In the genomic region with DNA sequence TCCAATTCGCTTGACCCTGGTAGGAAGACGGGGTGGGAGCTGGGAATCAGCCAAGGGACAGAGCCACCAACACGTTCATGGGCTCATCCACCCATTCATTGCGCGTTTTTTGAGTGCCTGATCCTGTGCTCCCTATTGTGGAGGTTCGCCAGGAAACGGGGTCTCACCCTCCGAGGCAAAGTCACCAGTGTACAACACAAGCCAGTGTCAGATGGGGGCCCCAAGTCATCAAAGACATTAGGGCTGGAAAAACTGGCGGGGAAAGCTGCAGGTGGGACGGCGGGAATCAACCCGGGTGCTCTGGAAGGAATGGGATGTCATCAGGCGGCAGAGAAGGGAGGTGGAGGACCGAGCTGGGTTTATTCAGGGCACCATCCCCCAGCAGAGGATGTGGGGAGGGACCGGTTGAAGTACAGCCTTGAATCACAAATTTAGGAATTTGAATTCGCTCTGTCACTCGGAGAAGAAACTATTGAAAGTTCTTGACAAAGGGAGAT, we compare ENCODE assay signal across 8 cellular contexts. TPM values are rescaled to one million over a fixed set of nuclear protein-coding genes. Genes with fewer than 3 reads are reported as not detected.
DNase-seq lines count a peak whose midpoint lies in the region; ATAC-seq and TF ChIP-seq lines count a peak whose summit lies in the region.

No MANE protein-coding gene starts in this region.

- H3K4me3 Mint-ChIP-seq in CD8-positive, alpha-beta T cell, result peak overlapping the region; percentile 65
- peak overlapping the region; percentile 65 for H3K4me3 Mint-ChIP-seq in osteocyte (ENCODE audit: unreplicated experiment)

- H3K27me3 ChIP-seq in CD8-positive, alpha-beta T cell (ENCODE audit: insufficient read depth, low read length), result peaks cover 20% of the 10 kb centered on the region

- POLR2A ChIA-PET in CD8-positive, alpha-beta T cell (lab: Charles Lee), result no interaction called here

- H3K27ac Mint-ChIP-seq in CD8-positive, alpha-beta T cell, result no peak overlapping the region
- peak overlapping the region; percentile 14 for H3K27ac Mint-ChIP-seq in osteocyte (ENCODE audit: unreplicated experiment)

- no peaks in the 10 kb centered on the region for H3K36me3 ChIP-seq in CD8-positive, alpha-beta T cell (ENCODE audit: insufficient read depth, low read length)

- CTCF ChIA-PET in CD8-positive, alpha-beta T cell (lab: Charles Lee), result no interaction called here

- peaks cover 32% of the 10 kb centered on the region for H3K4me1 ChIP-seq in CD8-positive, alpha-beta T cell (ENCODE audit: insufficient read depth, low read length)

- no peaks in the 10 kb centered on the region for H3K9me3 ChIP-seq in CD8-positive, alpha-beta T cell (ENCODE audit: low read length)

- H3K27ac ChIP-seq in CD8-positive, alpha-beta T cell (ENCODE audit: low read depth, low read length), result no peak overlapping the region

- no peaks in the 10 kb centered on the region for H3K36me3 Mint-ChIP-seq in CD8-positive, alpha-beta T cell
- H3K36me3 Mint-ChIP-seq in osteocyte (ENCODE audit: unreplicated experiment), result peaks cover 6% of the 10 kb centered on the region

- no peak for ATAC-seq in CD8-positive, alpha-beta T cell
- peak; percentile 10 for ATAC-seq in Right ventricle myocardium superior (ENCODE audit: poor library complexity)
- ATAC-seq in HG03378 (IDR thresholded peaks at IDR 0.05; ENCODE audit: unreplicated experiment), result no peak

- DNase-seq in CD8-positive, alpha-beta T cell, result no peak
- DNase-seq in Right ventricle myocardium superior (no peak), osteocyte (ENCODE audit: extremely low spot score, unreplicated experiment) (no peak), superior temporal gyrus (ENCODE audit: extremely low spot score) (no peak), occipital lobe (lab: John Stamatoyannopoulos, UW) (no peak), SIG-M5 (lab: John Stamatoyannopoulos, UW) (no peak)

- peaks cover 51% of the 10 kb centered on the region for H3K27me3 Mint-ChIP-seq in CD8-positive, alpha-beta T cell (ENCODE audit: low read depth)
- H3K27me3 Mint-ChIP-seq in osteocyte (ENCODE audit: unreplicated experiment), result no peaks in the 10 kb centered on the region

- TF ChIP-seq CTCF in CD8-positive, alpha-beta T cell (IDR thresholded peaks at IDR 0.05), result no peak
- TF ChIP-seq CTCF in WI38 (IDR thresholded peaks at IDR 0.05; ENCODE audit: low read depth, low read length) (no peak), osteocyte (IDR thresholded peaks at IDR 0.05) (no peak)

- no peaks in the 10 kb centered on the region for H3K9me3 Mint-ChIP-seq in CD8-positive, alpha-beta T cell
- no peaks in the 10 kb centered on the region for H3K9me3 Mint-ChIP-seq in osteocyte (ENCODE audit: unreplicated experiment)

- intact Hi-C loops in CD8-positive, alpha-beta T cell (cut with DNase I, micrococcal nuclease), result no loop called here
- intact Hi-C loops in Right ventricle myocardium superior (cut with DNase I), result no loop called here

- peaks cover 22% of the 10 kb centered on the region for H3K4me1 Mint-ChIP-seq in CD8-positive, alpha-beta T cell (ENCODE audit: low read depth)
- H3K4me1 Mint-ChIP-seq in osteocyte (ENCODE audit: unreplicated experiment), result peaks cover 12% of the 10 kb centered on the region

- H3K4me3 ChIP-seq in CD8-positive, alpha-beta T cell (ENCODE audit: low read depth, low read length), result peak overlapping the region; percentile 37
- peak overlapping the region; percentile 83 for H3K4me3 ChIP-seq in WI38 (ENCODE audit: low read depth, low read length)

RNA-seq across cellular contexts. Expression of gene NID1, which starts 0.7 kb away (rescaled TPM):
- not detected for total RNA-seq in CD8-positive, alpha-beta T cell
- total RNA-seq in Right ventricle myocardium superior (51.2 TPM), osteocyte (142 and 149 TPM in 2 replicates), occipital lobe (17.6 TPM)

Comparison
In these comparisons a context has a peak if more than half of its experiments do, and no peak if none do; other contexts are left out.
1. RNA of gene NID1, which starts 0.7 kb away (total RNA-seq): 142 to 149 TPM in osteocyte, 51.2 TPM in Right ventricle myocardium superior (single experiment) and 17.6 TPM in occipital lobe (single experiment); not detected in CD8-positive, alpha-beta T cell; every median in the first group is over 10 times any median in the second.